In genomic region chr16:13359835-13360234, GRCh38 we compare ENCODE assay signal across 36 cellular contexts.
"Had no signal": no experiment of that assay in that cellular context is flagged by ENCODE, and none has a peak within 500 bp of the region (broad histone marks: within the 10 kb centered on the region; RNA-seq: fewer than 3 reads in every experiment).

No MANE protein-coding gene starts in this region.

- H3K4me3 Mint-ChIP-seq: activated B cell treated with CpG ODN at 0.5 μM for 24 hours; activated CD4-positive, alpha-beta memory T cell treated with anti-CD3 and anti-CD28 coated beads for 36 hours; activated CD4-positive, alpha-beta T cell treated with anti-CD3 and anti-CD28 coated beads, Interleukin-2, amount 10 ng/mL, durations not matched to agents 24 days and 14 days; activated CD8-positive, alpha-beta T cell treated with anti-CD3 and anti-CD28 coated beads for 36 hours; activated naive CD4-positive, alpha-beta T cell treated with anti-CD3 and anti-CD28 coated beads for 36 hours; activated naive CD8-positive, alpha-beta T cell treated with anti-CD3 and anti-CD28 coated beads for 36 hours; activated T-cell treated with anti-CD3 and anti-CD28 coated beads, Interleukin-2, amount 50 U/mL, for 4 hours; activated T-cell treated with anti-CD3 and anti-CD28 coated beads, Interleukin-2, amount 50 U/mL, for 72 hours; activated T-helper 1 cell treated with anti-CD3 and anti-CD28 coated beads, Interleukin-12 subunit alpha, Interleukin-12 subunit beta, Interleukin-2, Interleukin-4 antibody, amounts not matched to agents 30 ng/mL and 10 ng/mL and 1 ng/mL, durations not matched to agents 14 hours and 24 hours and 36 hours; activated T-helper 17 cell treated with anti-CD3 and anti-CD28 coated beads, Interleukin-2, amount 50 U/mL, for 72 hours; T-helper 1 cell treated with Interleukin-12 subunit alpha and Interleukin-12 subunit beta and Interleukin-4 antibody, amounts not matched to agents 30 μg/mL and 1 μg/mL, for 36 hours; T-helper 2 cell treated with Interferon-gamma antibody and Interleukin-4, amounts not matched to agents 5 μg/mL and 100 μg/mL, for 36 hours had no signal

- DNase-seq: activated B cell treated with CpG ODN at 0.5 μM for 24 hours; activated CD4-positive, alpha-beta memory T cell treated with anti-CD3 and anti-CD28 coated beads for 36 hours; activated CD4-positive, alpha-beta T cell treated with anti-CD3 and anti-CD28 coated beads for 4 hours; activated CD4-positive, alpha-beta T cell treated with anti-CD3 and anti-CD28 coated beads, Interleukin-2, amount 10 ng/mL, durations not matched to agents 24 days and 14 days; activated CD4-positive, alpha-beta T cell treated with anti-CD3 and anti-CD28 coated beads, Interleukin-2, amount 50 U/mL, for 1 hour; activated CD4-positive, alpha-beta T cell treated with anti-CD3 and anti-CD28 coated beads, Interleukin-2, amount 50 U/mL, for 4 hours; activated CD4-positive, CD25-positive, alpha-beta regulatory T cell treated with anti-CD3 and anti-CD28 coated beads, Interleukin-2, amount 50 U/mL, for 72 hours; activated CD8-positive, alpha-beta memory T cell treated with anti-CD3 and anti-CD28 coated beads, Interleukin-2, amount 50 U/mL, for 4 hours; activated CD8-positive, alpha-beta T cell treated with anti-CD3 and anti-CD28 coated beads for 36 hours; activated effector memory CD4-positive, alpha-beta T cell treated with anti-CD3 and anti-CD28 coated beads, Interleukin-2, amount 50 U/mL, for 16 hours; activated gamma-delta T cell treated with Interleukin-2 at 50 U/mL for 16 hours; activated naive CD4-positive, alpha-beta T cell; activated naive CD4-positive, alpha-beta T cell treated with anti-CD3 and anti-CD28 coated beads for 36 hours; activated naive CD4-positive, alpha-beta T cell treated with anti-CD3 and anti-CD28 coated beads, Interleukin-2, amount 50 U/mL, for 16 hours; activated naive CD8-positive, alpha-beta T cell treated with anti-CD3 and anti-CD28 coated beads for 36 hours; activated T-cell treated with anti-CD3 and anti-CD28 coated beads for 4 hours; activated T-cell treated with anti-CD3 and anti-CD28 coated beads, Interleukin-2, amount 50 U/mL, for 1 hour; activated T-cell treated with anti-CD3 and anti-CD28 coated beads, Interleukin-2, amount 50 U/mL, for 4 hours; activated T-cell treated with anti-CD3 and anti-CD28 coated beads, Interleukin-2, amount 50 U/mL, for 72 hours; adrenal gland; amniotic stem cell; aorta; body of pancreas; brain microvascular endothelial cell; central memory CD4-positive, alpha-beta T cell; T-helper 2 cell; T-helper 9 cell had no signal

- H3K27me3 Mint-ChIP-seq: activated CD4-positive, alpha-beta memory T cell treated with anti-CD3 and anti-CD28 coated beads for 36 hours; activated CD4-positive, alpha-beta T cell treated with anti-CD3 and anti-CD28 coated beads, Interleukin-2, amount 10 ng/mL, durations not matched to agents 24 days and 14 days; activated T-helper 17 cell treated with anti-CD3 and anti-CD28 coated beads, Interleukin-2, amount 50 U/mL, for 72 hours had no signal

- H3K27ac ChIP-seq: adrenal gland, body of pancreas, brain microvascular endothelial cell, breast epithelium, VCaP had no signal

- ATAC-seq: activated CD8-positive, alpha-beta T cell treated with anti-CD3 and anti-CD28 coated beads for 36 hours; activated naive CD4-positive, alpha-beta T cell treated with anti-CD3 and anti-CD28 coated beads, Interleukin-2, amount 50 U/mL, for 72 hours; activated T-cell treated with anti-CD3 and anti-CD28 coated beads, Interleukin-2, amount 50 U/mL, for 4 hours; activated T-cell treated with anti-CD3 and anti-CD28 coated beads, Interleukin-2, amount 50 U/mL, for 72 hours; activated T-helper 17 cell treated with anti-CD3 and anti-CD28 coated beads, Interleukin-2, amount 50 U/mL, for 72 hours; body of pancreas had no signal

- H3K27me3 ChIP-seq: adrenal gland, body of pancreas, brain microvascular endothelial cell, breast epithelium had no signal

- H3K4me3 ChIP-seq: adrenal gland, body of pancreas, breast epithelium had no signal

- H3K4me1 Mint-ChIP-seq: activated B cell treated with CpG ODN at 0.5 μM for 24 hours; activated CD4-positive, alpha-beta T cell treated with anti-CD3 and anti-CD28 coated beads, Interleukin-2, amount 10 ng/mL, durations not matched to agents 24 days and 14 days; activated naive CD8-positive, alpha-beta T cell treated with anti-CD3 and anti-CD28 coated beads for 36 hours; activated T-helper 17 cell treated with anti-CD3 and anti-CD28 coated beads, Interleukin-2, amount 50 U/mL, for 72 hours had no signal

- H3K4me1 ChIP-seq: adrenal gland, body of pancreas, breast epithelium had no signal

- FAIRE-seq: astrocyte, TTC549 had no signal

- H3K36me3 Mint-ChIP-seq: activated CD4-positive, alpha-beta memory T cell treated with anti-CD3 and anti-CD28 coated beads for 36 hours had no signal

- H3K9me3 ChIP-seq: adrenal gland had no signal

- H3K36me3 ChIP-seq: adrenal gland, brain microvascular endothelial cell, breast epithelium had no signal

- H3K27ac Mint-ChIP-seq: activated B cell treated with CpG ODN at 0.5 μM for 24 hours; activated CD4-positive, alpha-beta memory T cell treated with anti-CD3 and anti-CD28 coated beads for 36 hours; activated CD4-positive, alpha-beta T cell treated with anti-CD3 and anti-CD28 coated beads, Interleukin-2, amount 10 ng/mL, durations not matched to agents 24 days and 14 days; activated CD8-positive, alpha-beta T cell treated with anti-CD3 and anti-CD28 coated beads for 36 hours; activated naive CD4-positive, alpha-beta T cell treated with anti-CD3 and anti-CD28 coated beads for 36 hours; activated naive CD4-positive, alpha-beta T cell treated with anti-CD3 and anti-CD28 coated beads, Interleukin-2, amount 50 U/mL, for 72 hours; activated naive CD8-positive, alpha-beta T cell treated with anti-CD3 and anti-CD28 coated beads for 36 hours; activated T-cell treated with anti-CD3 and anti-CD28 coated beads, Interleukin-2, amount 50 U/mL, for 72 hours; activated T-helper 1 cell treated with anti-CD3 and anti-CD28 coated beads, Interleukin-12 subunit alpha, Interleukin-12 subunit beta, Interleukin-2, Interleukin-4 antibody, amounts not matched to agents 30 ng/mL and 10 ng/mL and 1 ng/mL, durations not matched to agents 14 hours and 24 hours and 36 hours; activated T-helper 17 cell treated with anti-CD3 and anti-CD28 coated beads, Interleukin-2, amount 50 U/mL, for 72 hours; T-helper 1 cell treated with Interleukin-12 subunit alpha and Interleukin-12 subunit beta and Interleukin-4 antibody, amounts not matched to agents 30 μg/mL and 1 μg/mL, for 36 hours; T-helper 2 cell treated with Interferon-gamma antibody and Interleukin-4, amounts not matched to agents 5 μg/mL and 100 μg/mL, for 36 hours had no signal
